ENCODE assay signal across 8 cellular contexts in genomic region chr12:94405378-94406116, GRCh38. TPM values are rescaled to one million over a fixed set of nuclear protein-coding genes. Genes with fewer than 3 reads are reported as not detected.
A peak's percentile ranks its signal among the peaks of the same experiment; 100 is the strongest.
DNase-seq lines count a peak whose midpoint lies in the region; ATAC-seq and TF ChIP-seq lines count a peak whose summit lies in the region.

No MANE protein-coding gene starts in this region.

- DNase-seq in activated naive CD4-positive, alpha-beta T cell treated with anti-CD3 and anti-CD28 coated beads for 36 hours: no peak
- DNase-seq in activated naive CD4-positive, alpha-beta T cell treated with anti-CD3 and anti-CD28 coated beads, Interleukin-2, amount 50 U/mL, for 16 hours: no peak
- no peak for DNase-seq in ascending aorta (ENCODE audit: low spot score in 2 of 2)
- DNase-seq in tibial artery: no peak
- no peak for DNase-seq in stimulated activated CD8-positive, alpha-beta memory T cell treated with anti-CD3 and anti-CD28 coated beads, Interleukin-4, amount 100 ng/mL, for 48 hours
- DNase-seq in superior temporal gyrus (ENCODE audit: extremely low spot score): no peak
- DNase-seq in UCSD-AML1 (lab: John Stamatoyannopoulos, UW; ENCODE audit: unreplicated experiment): no peak

- H3K27ac ChIP-seq in ascending aorta (no peak overlapping the region), tibial artery (peak overlapping the region in 1 of 2 donors; percentile 33)

- TF ChIP-seq CTCF in ascending aorta (IDR thresholded peaks at IDR 0.05) (no peak), tibial artery (IDR thresholded peaks at IDR 0.05) (no peak)

- H3K4me3 ChIP-seq in ascending aorta (peak overlapping the region; percentile 18 to 50), tibial artery (peak overlapping the region; percentile 12 to 32)

- H3K36me3 Mint-ChIP-seq in activated naive CD4-positive, alpha-beta T cell treated with anti-CD3 and anti-CD28 coated beads for 36 hours (ENCODE audit: low read depth): peaks cover 31% of the 10 kb centered on the region

- H3K9me3 Mint-ChIP-seq in activated naive CD4-positive, alpha-beta T cell treated with anti-CD3 and anti-CD28 coated beads for 36 hours: peaks cover under 1% of the 10 kb centered on the region

- CTCF ChIA-PET in activated naive CD4-positive, alpha-beta T cell treated with anti-CD3 and anti-CD28 coated beads for 36 hours (lab: Charles Lee): interaction anchor here (0.6 to 1.7 kb wide), 3 partner anchors 25 to 1022 kb away, joined by 3 to 5 read pairs (median 4); no protein-coding TSS in a partner anchor

- no peaks in the 10 kb centered on the region for H3K27me3 Mint-ChIP-seq in activated naive CD4-positive, alpha-beta T cell treated with anti-CD3 and anti-CD28 coated beads for 36 hours (ENCODE audit: low read depth)

- no peaks in the 10 kb centered on the region for H3K36me3 ChIP-seq in ascending aorta
- H3K36me3 ChIP-seq in tibial artery: peaks cover 4 to 9% (median 5%) of the 10 kb centered on the region in 3 donors

- peak; percentile 79 for ATAC-seq in HG02884 (IDR thresholded peaks at IDR 0.05; ENCODE audit: unreplicated experiment)

- H3K4me3 Mint-ChIP-seq in activated naive CD4-positive, alpha-beta T cell treated with anti-CD3 and anti-CD28 coated beads for 36 hours: no peak overlapping the region

- intact Hi-C loops in activated naive CD4-positive, alpha-beta T cell treated with anti-CD3 and anti-CD28 coated beads for 36 hours (cut with micrococcal nuclease): no loop called here
- intact Hi-C loops in ascending aorta (cut with DNase I): no loop called here
- intact Hi-C loops in tibial artery (cut with DNase I; ENCODE audit: low total_unique reads): no loop called here

- H3K27me3 ChIP-seq in ascending aorta: no peaks in the 10 kb centered on the region
- no peaks in the 10 kb centered on the region for H3K27me3 ChIP-seq in tibial artery

- H3K4me1 ChIP-seq in ascending aorta (no peaks in the 10 kb centered on the region), tibial artery (peaks cover 0 to 8% (median 4%) of the 10 kb centered on the region in 4 donors)

- H3K9me3 ChIP-seq in ascending aorta (no peaks in the 10 kb centered on the region), tibial artery (no peaks in the 10 kb centered on the region)

- H3K4me1 Mint-ChIP-seq in activated naive CD4-positive, alpha-beta T cell treated with anti-CD3 and anti-CD28 coated beads for 36 hours (ENCODE audit: low read depth): peaks cover 15% of the 10 kb centered on the region

- peak overlapping the region; percentile 56 for H3K27ac Mint-ChIP-seq in activated naive CD4-positive, alpha-beta T cell treated with anti-CD3 and anti-CD28 coated beads for 36 hours

RNA-seq across cellular contexts. Expression of gene CEP83, which starts 54.1 kb away (rescaled TPM):
- total RNA-seq in activated naive CD4-positive, alpha-beta T cell treated with anti-CD3 and anti-CD28 coated beads for 36 hours: 10 to 100 TPM; 19.0 to 21.5 TPM
- 23.6 TPM for total RNA-seq in ascending aorta
